ENCODE assay signal across 20 cellular contexts in the genomic region with DNA sequence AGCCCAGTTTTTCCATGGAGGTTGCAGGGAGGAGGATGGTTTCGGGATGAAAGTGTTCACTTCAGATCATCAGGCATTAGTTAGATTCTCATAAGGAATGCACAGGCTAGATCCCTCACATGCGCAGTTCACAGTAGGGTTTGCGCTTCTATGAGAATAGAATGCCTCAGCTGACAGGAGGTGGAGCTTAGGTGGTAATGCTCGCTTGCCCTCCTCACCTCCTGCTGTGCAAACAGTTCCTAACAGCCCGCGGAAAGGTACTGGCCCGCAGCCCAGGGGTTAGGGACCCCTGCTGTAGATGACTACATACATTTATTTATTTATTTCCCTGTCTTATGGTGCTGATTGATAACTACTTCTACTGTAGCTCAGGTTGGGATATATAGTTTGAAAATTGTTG.
DNase-seq lines count a peak whose midpoint lies in the region; ATAC-seq lines count a peak whose summit lies in the region.
"Had no signal": no experiment of that assay in that cellular context is flagged by ENCODE, and none has a peak within 500 bp of the region (broad histone marks: within the 10 kb centered on the region; RNA-seq: fewer than 3 reads in every experiment).

No MANE protein-coding gene starts in this region.

- peaks cover 57% of the 10 kb centered on the region for H3K36me3 Mint-ChIP-seq in stimulated activated effector memory CD8-positive, alpha-beta T cell treated with anti-CD3 and anti-CD28 coated beads, Interleukin-12 subunit alpha, Interleukin-12 subunit beta, amount 100 ng/mL, for 72 hours

- ATAC-seq in GM19455 (IDR thresholded peaks at IDR 0.05; ENCODE audit: unreplicated experiment), result no peak
- ATAC-seq in stimulated activated effector memory CD8-positive, alpha-beta T cell treated with anti-CD3 and anti-CD28 coated beads, Interleukin-12 subunit alpha, Interleukin-12 subunit beta, amount 100 ng/mL, for 72 hours, result no peak
- ATAC-seq: GM12878; naive thymus-derived CD4-positive, alpha-beta T cell; sciatic nerve; stimulated activated memory B cell treated with anti-CD40 and anti-IgM and Interleukin-4, amounts not matched to agents 10 μg/mL and 1 μg/mL and 100 μg/mL, for 72 hours had no signal

- peaks cover 19% of the 10 kb centered on the region for H3K4me1 Mint-ChIP-seq in stimulated activated effector memory CD8-positive, alpha-beta T cell treated with anti-CD3 and anti-CD28 coated beads, Interleukin-12 subunit alpha, Interleukin-12 subunit beta, amount 100 ng/mL, for 72 hours
- H3K4me1 Mint-ChIP-seq: stimulated activated memory B cell treated with anti-CD40 and anti-IgM and Interleukin-4, amounts not matched to agents 10 μg/mL and 1 μg/mL and 100 μg/mL, for 72 hours had no signal

- H3K9me3 Mint-ChIP-seq in stimulated activated effector memory CD8-positive, alpha-beta T cell treated with anti-CD3 and anti-CD28 coated beads, Interleukin-12 subunit alpha, Interleukin-12 subunit beta, amount 100 ng/mL, for 72 hours, result no peaks in the 10 kb centered on the region
- H3K9me3 Mint-ChIP-seq: activated CD4-positive, alpha-beta T cell treated with anti-CD3 and anti-CD28 coated beads, Interleukin-2, amount 10 ng/mL, durations not matched to agents 7 days and 5 days; activated T-cell treated with anti-CD3 and anti-CD28 coated beads, Interleukin-2, amount 50 U/mL, for 24 hours had no signal

- DNase-seq in DMS 273 (lab: John Stamatoyannopoulos, UW; ENCODE audit: unreplicated experiment) (peak; percentile 26), DMS 273 treated with DMSO at 0.1 percent for 48 hours (lab: John Stamatoyannopoulos, UW) (no peak), NCI-H69 (lab: John Stamatoyannopoulos, UW) (peak; percentile 98), iPS-NIHi11 (ENCODE audit: low spot score) (peak; percentile 46), retina (peak; percentile 36), CD1c-positive myeloid dendritic cell (ENCODE audit: extremely low spot score) (no peak)
- no peak for DNase-seq in stimulated activated effector memory CD8-positive, alpha-beta T cell treated with anti-CD3 and anti-CD28 coated beads, Interleukin-12 subunit alpha, Interleukin-12 subunit beta, amount 100 ng/mL, for 72 hours (ENCODE audit: low spot score in 2 of 2)
- DNase-seq: activated CD4-positive, alpha-beta T cell treated with anti-CD3 and anti-CD28 coated beads, Interleukin-2, amount 10 ng/mL, durations not matched to agents 7 days and 5 days; activated T-cell treated with anti-CD3 and anti-CD28 coated beads, Interleukin-2, amount 50 U/mL, for 24 hours; CD4-positive, alpha-beta T cell; EL; glutamatergic neuron; left ventricle myocardium inferior; naive thymus-derived CD4-positive, alpha-beta T cell; NCI-H526 treated with DMSO at 0.1 percent for 48 hours had no signal

- H3K4me3 Mint-ChIP-seq in stimulated activated effector memory CD8-positive, alpha-beta T cell treated with anti-CD3 and anti-CD28 coated beads, Interleukin-12 subunit alpha, Interleukin-12 subunit beta, amount 100 ng/mL, for 72 hours, result no peak overlapping the region
- H3K4me3 Mint-ChIP-seq: activated CD4-positive, alpha-beta T cell treated with anti-CD3 and anti-CD28 coated beads, Interleukin-2, amount 10 ng/mL, durations not matched to agents 7 days and 5 days; activated T-cell treated with anti-CD3 and anti-CD28 coated beads, Interleukin-2, amount 50 U/mL, for 24 hours; CD4-positive, alpha-beta T cell; naive thymus-derived CD4-positive, alpha-beta T cell; stimulated activated memory B cell treated with anti-CD40 and anti-IgM and Interleukin-4, amounts not matched to agents 10 μg/mL and 1 μg/mL and 100 μg/mL, for 72 hours; T-helper 2 cell treated with Interferon-gamma antibody and Interleukin-4, amounts not matched to agents 5 μg/mL and 100 μg/mL, for 36 hours had no signal

- no peak overlapping the region for H3K27ac Mint-ChIP-seq in stimulated activated effector memory CD8-positive, alpha-beta T cell treated with anti-CD3 and anti-CD28 coated beads, Interleukin-12 subunit alpha, Interleukin-12 subunit beta, amount 100 ng/mL, for 72 hours
- H3K27ac Mint-ChIP-seq: activated CD4-positive, alpha-beta T cell treated with anti-CD3 and anti-CD28 coated beads, Interleukin-2, amount 10 ng/mL, durations not matched to agents 7 days and 5 days; activated T-cell treated with anti-CD3 and anti-CD28 coated beads, Interleukin-2, amount 50 U/mL, for 24 hours; CD4-positive, alpha-beta T cell; naive thymus-derived CD4-positive, alpha-beta T cell; stimulated activated memory B cell treated with anti-CD40 and anti-IgM and Interleukin-4, amounts not matched to agents 10 μg/mL and 1 μg/mL and 100 μg/mL, for 72 hours; T-helper 2 cell treated with Interferon-gamma antibody and Interleukin-4, amounts not matched to agents 5 μg/mL and 100 μg/mL, for 36 hours had no signal

Comparison
In these comparisons a context has a peak if more than half of its experiments do, and no peak if none do; other contexts are left out.
1. DNase-seq: peak in DMS 273 (single experiment), NCI-H69 (single experiment), iPS-NIHi11 (single experiment) and retina (single experiment); none in DMS 273 treated with DMSO at 0.1 percent for 48 hours (single experiment), stimulated activated effector memory CD8-positive, alpha-beta T cell treated with anti-CD3 and anti-CD28 coated beads, Interleukin-12 subunit alpha, Interleukin-12 subunit beta, amount 100 ng/mL, for 72 hours (0 of 2) and CD1c-positive myeloid dendritic cell (single experiment).